ENCODE assay signal across 19 cellular contexts in the genomic region with DNA sequence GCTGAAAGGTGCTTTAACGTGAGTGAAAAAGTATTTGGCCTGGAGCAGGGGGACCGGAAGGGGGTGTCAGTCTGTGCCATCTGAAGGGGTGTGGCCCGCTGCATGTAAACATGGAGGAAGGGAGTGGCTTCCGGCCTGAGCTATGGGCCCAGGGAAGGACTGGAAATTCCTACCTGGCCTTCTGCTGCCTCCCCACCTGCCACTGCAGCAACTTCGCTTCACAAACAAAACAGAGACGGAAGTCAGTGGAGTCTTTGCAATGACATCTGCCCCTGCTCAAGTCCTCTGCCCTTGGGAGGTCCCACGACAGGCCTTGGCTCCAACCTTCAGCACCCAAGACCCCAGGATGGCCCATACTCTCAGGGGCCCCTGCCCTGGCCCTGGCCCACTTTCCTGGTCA. TPM values are rescaled to one million over a fixed set of nuclear protein-coding genes. Genes with fewer than 3 reads are reported as not detected.
DNase-seq lines count a peak whose midpoint lies in the region; ATAC-seq and TF ChIP-seq lines count a peak whose summit lies in the region.
"Had no signal": no experiment of that assay in that cellular context is flagged by ENCODE, and none has a peak within 500 bp of the region (broad histone marks: within the 10 kb centered on the region; RNA-seq: fewer than 3 reads in every experiment).

No MANE protein-coding gene starts in this region.

- H3K9ac ChIP-seq in mucosa of stomach (ENCODE audit: low read length): peak overlapping the region; percentile 3
- H3K9ac ChIP-seq: neural progenitor cell had no signal

- DNase-seq in DMS153 (lab: John Stamatoyannopoulos, UW) (peak; percentile 73), NCI-H69 (lab: John Stamatoyannopoulos, UW) (peak; percentile 86), foreskin keratinocyte (no peak), amniotic stem cell (lab: John Stamatoyannopoulos, UW) (no peak), NCI-H2107 treated with DMSO at 0.1 percent for 48 hours (lab: John Stamatoyannopoulos, UW; ENCODE audit: unreplicated experiment) (no peak)
- DNase-seq: activated CD4-positive, alpha-beta T cell treated with anti-CD3 and anti-CD28 coated beads for 1 hour; activated gamma-delta T cell treated with Interleukin-2 at 50 U/mL for 16 hours; activated naive CD8-positive, alpha-beta T cell treated with anti-CD3 and anti-CD28 coated beads, Interleukin-2, amount 50 U/mL, for 24 hours; activated T-cell treated with anti-CD3 and anti-CD28 coated beads, Interleukin-2, amount 50 U/mL, for 24 hours; heart left ventricle; immature natural killer cell; IMR-90; NCI-H1105; NCI-H2107; stimulated activated CD8-positive, alpha-beta memory T cell treated with anti-CD3 and anti-CD28 coated beads, Interleukin-4, amount 100 ng/mL, for 48 hours had no signal

- ATAC-seq in foreskin keratinocyte (peak; percentile 35), GM18861 (IDR thresholded peaks at IDR 0.05; ENCODE audit: unreplicated experiment) (no peak), HG02981 (IDR thresholded peaks at IDR 0.05; ENCODE audit: unreplicated experiment) (no peak)
- ATAC-seq: activated naive CD8-positive, alpha-beta T cell treated with anti-CD3 and anti-CD28 coated beads, Interleukin-2, amount 50 U/mL, for 24 hours; heart left ventricle had no signal

- no peak for TF ChIP-seq CTCF in foreskin keratinocyte (conservative IDR thresholded peaks at IDR 0.05)

- H3K27me3 ChIP-seq in foreskin keratinocyte (peaks cover 18% of the 10 kb centered on the region), mucosa of stomach (ENCODE audit: control insufficient read depth, insufficient read depth, low read length) (no peaks in the 10 kb centered on the region)

- no peaks in the 10 kb centered on the region for H3K36me3 ChIP-seq in mucosa of stomach (ENCODE audit: control insufficient read depth, insufficient read depth, low read length)
- H3K36me3 ChIP-seq: heart left ventricle, neural progenitor cell had no signal

- H3K27ac ChIP-seq in foreskin keratinocyte: no peak overlapping the region
- H3K27ac ChIP-seq: heart left ventricle, neural progenitor cell had no signal

- H3K4me1 ChIP-seq in foreskin keratinocyte (no peaks in the 10 kb centered on the region), mucosa of stomach (ENCODE audit: control insufficient read depth, insufficient read depth, low read length) (peaks cover 43% of the 10 kb centered on the region)
- H3K4me1 ChIP-seq: heart left ventricle had no signal

- no peaks in the 10 kb centered on the region for H3K9me3 ChIP-seq in mucosa of stomach (ENCODE audit: control insufficient read depth, low read length)
- H3K9me3 ChIP-seq: heart left ventricle had no signal

- H3K4me3 ChIP-seq in mucosa of stomach (ENCODE audit: low read length): no peak overlapping the region
- H3K4me3 ChIP-seq: heart left ventricle, neural progenitor cell had no signal

RNA-seq across cellular contexts. Expression of a gene that starts 28.1 kb away (rescaled TPM):
- 8.2 and 8.8 TPM in 2 replicates for total RNA-seq in foreskin keratinocyte
- polyA plus RNA-seq in foreskin keratinocyte: 12.2 and 12.5 TPM in 2 replicates

Comparison
In these comparisons a context has a peak if more than half of its experiments do, and no peak if none do; other contexts are left out.
1. DNase-seq: peak in DMS153 (single experiment) and NCI-H69 (single experiment); none in foreskin keratinocyte (0 of 2), amniotic stem cell (single experiment) and NCI-H2107 treated with DMSO at 0.1 percent for 48 hours (single experiment).